ENCODE assay signal across 8 cellular contexts in genomic region chr14:96797943-96798349, GRCh38.
DNase-seq lines count a peak whose midpoint lies in the region; ATAC-seq lines count a peak whose summit lies in the region.

No MANE protein-coding gene starts in this region.

- DNase-seq in COLO668 (lab: John Stamatoyannopoulos, UW; ENCODE audit: unreplicated experiment) (peak; percentile 52), T-helper 22 cell (ENCODE audit: low read depth) (peak; percentile 13), foreskin melanocyte (peak; percentile 11), NCI-H2081 treated with DMSO at 0.1 percent for 48 hours (lab: John Stamatoyannopoulos, UW) (no peak), NCI-H524 treated with DMSO at 0.1 percent for 48 hours (lab: John Stamatoyannopoulos, UW) (no peak)
- no peak for DNase-seq in stimulated activated effector memory CD8-positive, alpha-beta T cell treated with anti-CD3 and anti-CD28 coated beads, Interleukin-12 subunit alpha, Interleukin-12 subunit beta, amount 100 ng/mL, for 72 hours (ENCODE audit: low spot score in 2 of 2)

- H3K4me3 Mint-ChIP-seq in stimulated activated effector memory CD8-positive, alpha-beta T cell treated with anti-CD3 and anti-CD28 coated beads, Interleukin-12 subunit alpha, Interleukin-12 subunit beta, amount 100 ng/mL, for 72 hours: peak overlapping the region; percentile 89

- H3K36me3 Mint-ChIP-seq in stimulated activated effector memory CD8-positive, alpha-beta T cell treated with anti-CD3 and anti-CD28 coated beads, Interleukin-12 subunit alpha, Interleukin-12 subunit beta, amount 100 ng/mL, for 72 hours: peaks cover 6% of the 10 kb centered on the region

- H3K9me3 Mint-ChIP-seq in stimulated activated effector memory CD8-positive, alpha-beta T cell treated with anti-CD3 and anti-CD28 coated beads, Interleukin-12 subunit alpha, Interleukin-12 subunit beta, amount 100 ng/mL, for 72 hours: no peaks in the 10 kb centered on the region

- ATAC-seq in GM19035 (IDR thresholded peaks at IDR 0.05; ENCODE audit: unreplicated experiment) (peak; percentile 15), HG03342 (IDR thresholded peaks at IDR 0.05; ENCODE audit: unreplicated experiment) (peak; percentile 21)
- no peak for ATAC-seq in stimulated activated effector memory CD8-positive, alpha-beta T cell treated with anti-CD3 and anti-CD28 coated beads, Interleukin-12 subunit alpha, Interleukin-12 subunit beta, amount 100 ng/mL, for 72 hours

- H3K27ac Mint-ChIP-seq in stimulated activated effector memory CD8-positive, alpha-beta T cell treated with anti-CD3 and anti-CD28 coated beads, Interleukin-12 subunit alpha, Interleukin-12 subunit beta, amount 100 ng/mL, for 72 hours: peak overlapping the region; percentile 93

- H3K4me1 Mint-ChIP-seq in stimulated activated effector memory CD8-positive, alpha-beta T cell treated with anti-CD3 and anti-CD28 coated beads, Interleukin-12 subunit alpha, Interleukin-12 subunit beta, amount 100 ng/mL, for 72 hours: peaks cover 23% of the 10 kb centered on the region

Comparison
In these comparisons a context has a peak if more than half of its experiments do, and no peak if none do; other contexts are left out.
1. DNase-seq: peak in COLO668 (single experiment), T-helper 22 cell (single experiment) and foreskin melanocyte (single experiment); none in stimulated activated effector memory CD8-positive, alpha-beta T cell treated with anti-CD3 and anti-CD28 coated beads, Interleukin-12 subunit alpha, Interleukin-12 subunit beta, amount 100 ng/mL, for 72 hours (0 of 2), NCI-H2081 treated with DMSO at 0.1 percent for 48 hours (single experiment) and NCI-H524 treated with DMSO at 0.1 percent for 48 hours (single experiment).